In the genomic region with DNA sequence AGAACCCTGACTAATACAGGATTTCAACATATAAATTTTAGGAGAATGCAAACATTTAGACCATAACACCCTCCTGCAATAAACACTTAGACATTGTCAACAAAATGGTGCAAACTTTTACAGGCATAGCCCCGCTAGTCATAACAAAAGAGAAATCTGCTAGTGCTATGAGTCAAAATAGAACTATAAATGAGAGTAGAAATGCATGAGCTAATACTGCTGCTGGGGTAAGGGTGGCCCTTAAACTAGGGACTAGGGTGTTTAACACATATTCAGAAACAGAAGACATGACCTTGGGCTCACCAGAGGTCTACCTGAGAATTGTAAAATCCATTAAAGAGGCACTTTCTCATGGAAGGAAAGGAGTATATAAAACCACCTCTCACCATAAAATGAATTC, we compare ENCODE assay signal across 12 cellular contexts.
A peak's percentile ranks its signal among the peaks of the same experiment; 100 is the strongest.
DNase-seq lines count a peak whose midpoint lies in the region; ATAC-seq and TF ChIP-seq lines count a peak whose summit lies in the region.
"Had no signal": no experiment of that assay in that cellular context is flagged by ENCODE, and none has a peak within 500 bp of the region (broad histone marks: within the 10 kb centered on the region; RNA-seq: fewer than 3 reads in every experiment).

No MANE protein-coding gene starts in this region.

- no peak for TF ChIP-seq POLR2A in erythroblast (IDR thresholded peaks at IDR 0.05; ENCODE audit: low read length)

- ATAC-seq in GM18508 (IDR thresholded peaks at IDR 0.05; ENCODE audit: insufficient read depth, unreplicated experiment) (peak; percentile 91), GM19463 (IDR thresholded peaks at IDR 0.05; ENCODE audit: unreplicated experiment) (peak; percentile 88), HG02840 (IDR thresholded peaks at IDR 0.05; ENCODE audit: low FRiP score, unreplicated experiment) (peak; percentile 95), HG03460 (IDR thresholded peaks at IDR 0.05; ENCODE audit: unreplicated experiment) (peak; percentile 77)

- DNase-seq in NCI-H1092 (lab: John Stamatoyannopoulos, UW): no peak
- DNase-seq in erythroblast (lab: John Stamatoyannopoulos, UW): no peak
- no peak for DNase-seq in NCI-H1417 treated with DMSO at 0.1 percent for 48 hours (lab: John Stamatoyannopoulos, UW)
- no peak for DNase-seq in CD1c-positive myeloid dendritic cell (ENCODE audit: extremely low spot score)
- DNase-seq: activated CD4-positive, CD25-positive, alpha-beta regulatory T cell; DND-41; SK-N-SH; stimulated activated CD4-positive, alpha-beta T cell treated with anti-CD3 and anti-CD28 coated beads, Interleukin-4, amount 100 ng/mL, for 1 hour had no signal
